ENCODE assay signal across 9 cellular contexts in the genomic region with DNA sequence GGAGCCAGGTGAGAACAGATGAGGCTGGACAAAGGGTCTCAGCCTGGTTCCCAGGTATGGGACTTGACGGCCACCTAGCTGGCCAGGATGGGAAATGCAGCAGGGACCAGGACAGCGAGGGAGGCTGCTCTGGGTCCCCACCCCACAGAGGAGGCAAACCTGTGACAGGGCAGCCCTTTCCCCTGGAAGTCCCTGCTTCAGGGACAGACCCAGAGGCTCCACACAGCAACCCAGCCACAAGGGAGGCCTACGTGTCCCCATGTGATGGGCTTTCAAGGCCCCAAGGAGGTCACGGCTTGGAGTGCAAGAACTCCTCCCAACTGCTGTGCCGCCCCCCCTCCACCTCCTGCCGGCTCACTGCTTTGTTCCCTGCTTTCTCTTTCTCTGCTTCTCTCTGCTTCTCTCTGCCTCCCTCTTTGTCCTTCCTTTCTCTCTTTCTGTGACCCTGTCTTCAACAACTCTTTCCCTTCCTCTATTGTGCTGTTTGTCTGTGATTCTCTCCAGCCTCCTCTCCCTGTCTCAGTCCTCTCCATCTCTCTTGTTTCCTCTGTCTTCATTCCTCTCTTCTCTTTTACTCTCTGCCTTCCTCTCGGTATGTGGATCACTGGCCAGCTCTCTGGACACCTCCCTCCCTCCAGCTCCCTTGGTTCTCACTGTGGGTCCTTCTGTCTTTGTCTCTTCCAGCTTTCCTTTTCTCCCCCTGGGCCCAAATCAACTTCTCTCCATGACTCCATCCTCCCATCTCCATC. TPM values are rescaled to one million over a fixed set of nuclear protein-coding genes. Genes with fewer than 3 reads are reported as not detected.
DNase-seq lines count a peak whose midpoint lies in the region; ATAC-seq and TF ChIP-seq lines count a peak whose summit lies in the region.
"Had no signal": no experiment of that assay in that cellular context is flagged by ENCODE, and none has a peak within 500 bp of the region (broad histone marks: within the 10 kb centered on the region; RNA-seq: fewer than 3 reads in every experiment).

No MANE protein-coding gene starts in this region.

- TF ChIP-seq CTCF in NB4 (IDR thresholded peaks at IDR 0.05; ENCODE audit: low read depth, low read length), result peak; percentile 49
- TF ChIP-seq CTCF in epithelial cell of proximal tubule (conservative IDR thresholded peaks at IDR 0.05; ENCODE audit: low read depth, low read length), result peak; percentile 60
- TF ChIP-seq CTCF in ovary (IDR thresholded peaks at IDR 0.05), result peak; percentile 27 to 48 (median 30)

- no peaks in the 10 kb centered on the region for H3K9me3 ChIP-seq in ovary

- DNase-seq in Daoy (ENCODE audit: low read depth) (peak; percentile 35), NB4 (ENCODE audit: low read depth) (peak; percentile 45), epithelial cell of proximal tubule (ENCODE audit: low read depth) (no peak), ovary (peak; percentile 38 to 59 (median 47)), NCI-H2171 (lab: John Stamatoyannopoulos, UW) (no peak)
- DNase-seq in activated CD4-positive, CD25-positive, alpha-beta regulatory T cell (lab: John Stamatoyannopoulos, UW), result no peak
- no peak for DNase-seq in NK-92 treated with Interleukin-12 subunit alpha and Interleukin-12 subunit beta, amount 100 ng/mL, for 24 hours (lab: John Stamatoyannopoulos, UW)

- TF ChIP-seq EP300 in ovary (IDR thresholded peaks at IDR 0.05), result no peak

- no peaks in the 10 kb centered on the region for H3K27me3 ChIP-seq in ovary

- H3K4me1 ChIP-seq in ovary (ENCODE audit: insufficient read depth), result no peaks in the 10 kb centered on the region

- no peak overlapping the region for H3K4me3 ChIP-seq in NB4 (ENCODE audit: low read depth, low read length)
- no peak overlapping the region for H3K4me3 ChIP-seq in epithelial cell of proximal tubule (ENCODE audit: low read depth, low read length)
- H3K4me3 ChIP-seq in ovary, result no peak overlapping the region

- no peak overlapping the region for H3K27ac ChIP-seq in ovary
- H3K27ac ChIP-seq: KMS-11 had no signal

- no peaks in the 10 kb centered on the region for H3K36me3 ChIP-seq in ovary

- ATAC-seq in GM21447 (IDR thresholded peaks at IDR 0.05; ENCODE audit: unreplicated experiment), result no peak

- TF ChIP-seq POLR2A in NB4 (IDR thresholded peaks at IDR 0.05; ENCODE audit: extremely low read depth, insufficient read length), result no peak
- TF ChIP-seq POLR2A in ovary (IDR thresholded peaks at IDR 0.05), result no peak

- WGBS in ovary, 3 donors, result 35 to 37% (median 36%) methylated on average over 7 of the region's 7 CpGs

- intact Hi-C loops in ovary (cut with DNase I), result no loop called here

RNA-seq across cellular contexts. Expression of a gene that starts 9.6 kb away (rescaled TPM):
- 0.54 and 0.57 TPM in 2 replicates for total RNA-seq in Daoy (2014; rRNA removed; shearing (Covaris generic))
- total RNA-seq in epithelial cell of proximal tubule, result 0.35 and 0.43 TPM in 2 replicates
- under 1 TPM in 6 of 7 donors, not detected in 1; 0.10 to 0.72 (median 0.21) TPM for total RNA-seq in ovary
- polyA plus RNA-seq in ovary, result under 1 TPM; 0.15 to 0.43 TPM

RNA-seq across cellular contexts. Expression of a gene that starts 57.3 kb away (rescaled TPM):
- total RNA-seq in Daoy (2014; rRNA removed; shearing (Covaris generic)), result 3.0 and 4.3 TPM in 2 replicates
- total RNA-seq in epithelial cell of proximal tubule (2.0 and 4.7 TPM in 2 replicates), ovary (10 to 100 TPM; 21.6 to 92.1 (median 72.0) TPM)
- polyA plus RNA-seq in ovary, result 10 to 100 TPM; 33.5 to 35.9 TPM

RNA-seq across cellular contexts. Expression of a gene that starts 57.5 kb away (rescaled TPM):
- total RNA-seq in Daoy (2014; rRNA removed; shearing (Covaris generic)), result not detected in 2 replicates
- not detected in 2 replicates for total RNA-seq in epithelial cell of proximal tubule
- total RNA-seq in ovary, result 1 to 10 TPM in 3 of 7 donors, under 1 TPM in 2, not detected in 2; 0.46 to 9.1 (median 1.2) TPM
- under 1 TPM; 0.04 to 0.22 TPM for polyA plus RNA-seq in ovary

Comparison
In these comparisons a context has a peak if more than half of its experiments do, and no peak if none do; other contexts are left out.
1. DNase-seq: peak in Daoy (single experiment), NB4 (single experiment) and ovary (5 of 5); none in epithelial cell of proximal tubule (single experiment), activated CD4-positive, CD25-positive, alpha-beta regulatory T cell (0 of 4), NCI-H2171 (single experiment) and NK-92 treated with Interleukin-12 subunit alpha and Interleukin-12 subunit beta, amount 100 ng/mL, for 24 hours (single experiment).
2. Peak in every context shown above with its lines, with median percentiles within 50 percentile points of each other: CTCF ChIP-seq.